Comparison of ENCODE assay signal across 11 cellular contexts in the genomic region with DNA sequence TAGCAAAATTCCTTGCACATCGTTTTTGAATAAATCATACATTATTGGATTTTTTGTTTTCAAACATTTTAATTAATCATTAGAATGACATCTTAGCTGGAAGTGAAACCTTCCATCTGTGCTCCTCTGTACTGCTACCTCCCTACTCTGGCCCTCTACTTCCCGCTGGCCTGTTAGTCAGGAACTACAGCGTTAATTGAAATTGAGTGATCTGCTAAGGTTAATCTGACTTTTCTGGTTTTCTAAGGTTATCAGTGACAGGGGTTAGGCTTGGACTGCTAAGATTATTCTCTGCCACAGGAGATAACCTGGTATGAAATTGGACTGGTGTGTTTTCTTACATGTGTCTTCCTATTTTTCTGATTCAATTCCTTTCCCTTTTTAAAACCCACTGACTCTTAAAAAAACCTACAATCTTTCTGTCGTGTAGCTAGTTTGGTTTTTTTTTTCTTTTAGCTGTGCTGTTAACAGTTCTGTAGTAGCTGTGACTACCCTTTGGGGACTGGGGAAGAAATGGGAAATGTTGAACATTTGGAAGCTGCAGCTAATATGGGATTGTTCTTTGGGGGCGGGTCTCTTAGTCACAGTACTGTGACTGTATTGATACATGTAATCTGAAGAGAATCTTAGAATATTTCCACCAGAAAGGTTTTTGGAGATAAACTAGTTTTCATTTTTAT. TPM values are rescaled to one million over a fixed set of nuclear protein-coding genes. Genes with fewer than 3 reads are reported as not detected.
A peak's percentile ranks its signal among the peaks of the same experiment; 100 is the strongest.
DNase-seq lines count a peak whose midpoint lies in the region; ATAC-seq and TF ChIP-seq lines count a peak whose summit lies in the region.
"Had no signal": no experiment of that assay in that cellular context is flagged by ENCODE, and none has a peak within 500 bp of the region (broad histone marks: within the 10 kb centered on the region; RNA-seq: fewer than 3 reads in every experiment).

No MANE protein-coding gene starts in this region.

- no peak for ATAC-seq in DND-41 (ENCODE audit: insufficient read depth, low read depth)
- ATAC-seq in natural killer cell treated with Interleukin-12 subunit alpha and Interleukin-12 subunit beta and Interleukin-15 and Interleukin-18, amount 100 ng/mL, for 72 hours = no peak
- ATAC-seq: left cardiac atrium had no signal

- no peak overlapping the region for H3K4me3 ChIP-seq in DND-41 (ENCODE audit: low read depth in 1 of 2, low read length in 2 of 2)
- H3K4me3 ChIP-seq in adipocyte (ENCODE audit: low read length) = no peak overlapping the region
- H3K4me3 ChIP-seq: sigmoid colon had no signal

- DNase-seq in DND-41 (no peak), MV-4-11 (lab: John Stamatoyannopoulos, UW) (peak; percentile 17), adipocyte (ENCODE audit: low read depth) (no peak), NCI-H345 treated with DMSO at 0.1 percent for 48 hours (lab: John Stamatoyannopoulos, UW; ENCODE audit: unreplicated experiment) (no peak), mesenteric fat pad (ENCODE audit: low spot score) (no peak), NCI-H526 treated with DMSO at 0.1 percent for 48 hours (lab: John Stamatoyannopoulos, UW) (no peak)
- DNase-seq in natural killer cell treated with Interleukin-12 subunit alpha and Interleukin-12 subunit beta and Interleukin-15 and Interleukin-18, amount 100 ng/mL, for 72 hours (ENCODE audit: low spot score) = no peak
- DNase-seq: activated CD8-positive, alpha-beta memory T cell treated with anti-CD3 and anti-CD28 coated beads, Interleukin-2, amount 50 U/mL, for 48 hours; left cardiac atrium; NCI-H2227 treated with DMSO at 0.1 percent for 48 hours; sigmoid colon had no signal

- H3K27me3 ChIP-seq in DND-41 (ENCODE audit: insufficient read depth, low read length, poor library complexity) = no peaks in the 10 kb centered on the region
- H3K27me3 ChIP-seq in adipocyte (replicated peaks; ENCODE audit: control insufficient read depth, insufficient read depth, low read length) = no peaks in the 10 kb centered on the region
- H3K27me3 ChIP-seq: sigmoid colon had no signal

- peaks cover 64 to 77% of the 10 kb centered on the region in 2 donors for H3K4me1 Mint-ChIP-seq in natural killer cell treated with Interleukin-12 subunit alpha and Interleukin-12 subunit beta and Interleukin-15 and Interleukin-18, amount 100 ng/mL, for 72 hours (ENCODE audit: low read depth in 2 of 2)

- H3K36me3 ChIP-seq in DND-41 (ENCODE audit: insufficient read depth, low read length) (peaks cover 18% of the 10 kb centered on the region), adipocyte (ENCODE audit: control insufficient read depth, insufficient read depth, low read length, severe bottlenecking) (no peaks in the 10 kb centered on the region)
- H3K36me3 ChIP-seq: sigmoid colon had no signal

- peaks cover 75% of the 10 kb centered on the region for H4K20me1 ChIP-seq in DND-41 (ENCODE audit: insufficient read depth, low read length)

- H3K79me2 ChIP-seq in DND-41 (ENCODE audit: insufficient read depth, low read length) = peaks cover 93% of the 10 kb centered on the region

- H3K36me3 Mint-ChIP-seq in natural killer cell treated with Interleukin-12 subunit alpha and Interleukin-12 subunit beta and Interleukin-15 and Interleukin-18, amount 100 ng/mL, for 72 hours = peaks cover 39% of the 10 kb centered on the region

- peak overlapping the region; percentile 41; the same call in 1 of the 2 replicates for H3K4me2 ChIP-seq in DND-41 (ENCODE audit: insufficient read depth, low read length)

- H3K4me3 Mint-ChIP-seq in natural killer cell treated with Interleukin-12 subunit alpha and Interleukin-12 subunit beta and Interleukin-15 and Interleukin-18, amount 100 ng/mL, for 72 hours = peak overlapping the region; percentile 65

- no peak overlapping the region for H3K9ac ChIP-seq in DND-41 (ENCODE audit: low read depth, low read length)
- H3K9ac ChIP-seq in adipocyte (ENCODE audit: low read length) = peak overlapping the region; percentile 18

- no peak overlapping the region for H3K27ac ChIP-seq in DND-41 (ENCODE audit: low read length)
- H3K27ac ChIP-seq: sigmoid colon had no signal

- H3K9me3 Mint-ChIP-seq in natural killer cell treated with Interleukin-12 subunit alpha and Interleukin-12 subunit beta and Interleukin-15 and Interleukin-18, amount 100 ng/mL, for 72 hours = no peaks in the 10 kb centered on the region

- no peaks in the 10 kb centered on the region for H3K27me3 Mint-ChIP-seq in natural killer cell treated with Interleukin-12 subunit alpha and Interleukin-12 subunit beta and Interleukin-15 and Interleukin-18, amount 100 ng/mL, for 72 hours

- H3K27ac Mint-ChIP-seq in natural killer cell treated with Interleukin-12 subunit alpha and Interleukin-12 subunit beta and Interleukin-15 and Interleukin-18, amount 100 ng/mL, for 72 hours = peak overlapping the region; percentile 67 to 99

- H3K9me3 ChIP-seq in DND-41 (ENCODE audit: insufficient read depth, low read length, severe bottlenecking) (no peaks in the 10 kb centered on the region), adipocyte (ENCODE audit: control insufficient read depth, low read length) (no peaks in the 10 kb centered on the region)
- H3K9me3 ChIP-seq: sigmoid colon had no signal

- H2AFZ ChIP-seq in DND-41 (ENCODE audit: low read depth, low read length) = no peak overlapping the region

- H3K4me1 ChIP-seq in DND-41 (ENCODE audit: insufficient read depth, low read length) = peaks cover 31% of the 10 kb centered on the region
- H3K4me1 ChIP-seq in adipocyte (ENCODE audit: control insufficient read depth, insufficient read depth, low read length) = peaks cover 43% of the 10 kb centered on the region

- TF ChIP-seq CTCF in DND-41 (IDR thresholded peaks at IDR 0.05; ENCODE audit: borderline replicate concordance, extremely low read depth, low read length, poor library complexity, severe bottlenecking) = no peak

RNA-seq across cellular contexts. Expression of a gene that starts 4.6 kb away (rescaled TPM):
- 100 to 1,000 TPM; 190 to 201 TPM for total RNA-seq in natural killer cell treated with Interleukin-12 subunit alpha and Interleukin-12 subunit beta and Interleukin-15 and Interleukin-18, amount 100 ng/mL, for 72 hours
- 30.6 TPM for total RNA-seq in mesenteric fat pad
